Comparison of ENCODE assay signal across 32 cellular contexts in the genomic region with DNA sequence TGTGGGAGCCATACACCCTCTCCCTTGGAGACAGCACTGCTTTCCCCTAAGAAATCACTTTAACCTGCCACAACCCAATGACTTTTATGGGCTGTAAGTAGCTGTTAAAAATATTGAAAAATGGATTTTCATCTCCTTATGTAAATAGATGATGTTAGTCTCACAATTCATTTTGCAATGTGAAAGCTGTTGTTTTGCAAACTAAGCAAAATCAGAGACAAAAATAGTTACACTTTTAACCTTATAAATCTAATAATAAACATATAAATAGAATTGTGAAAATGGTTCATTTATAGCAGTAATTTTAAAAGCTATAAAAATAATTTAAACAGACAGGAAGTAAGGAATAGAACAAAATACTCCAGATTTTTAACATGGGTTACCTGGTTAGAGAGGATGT.
"Had no signal": no experiment of that assay in that cellular context is flagged by ENCODE, and none has a peak within 500 bp of the region (broad histone marks: within the 10 kb centered on the region; RNA-seq: fewer than 3 reads in every experiment).

No MANE protein-coding gene starts in this region.

- H3K4me1 ChIP-seq: ascending aorta, breast epithelium, esophagus muscularis mucosa, foreskin keratinocyte, gastrocnemius medialis, heart left ventricle had no signal

- H3K36me3 Mint-ChIP-seq: activated naive CD4-positive, alpha-beta T cell treated with anti-CD3 and anti-CD28 coated beads, Interleukin-2, amount 10 ng/mL, durations not matched to agents 7 days and 5 days; activated naive CD4-positive, alpha-beta T cell treated with anti-CD3 and anti-CD28 coated beads, Interleukin-2, amount 50 U/mL, for 72 hours; activated naive CD8-positive, alpha-beta T cell treated with anti-CD3 and anti-CD28 coated beads, Interleukin-2, amount 10 ng/mL, durations not matched to agents 7 days and 5 days; brain had no signal

- H3K9me3 ChIP-seq: ascending aorta, breast epithelium, esophagus muscularis mucosa, gastrocnemius medialis, heart left ventricle had no signal

- H3K4me1 Mint-ChIP-seq: activated CD4-positive, alpha-beta memory T cell treated with anti-CD3 and anti-CD28 coated beads, Interleukin-2, amount 10 ng/mL, durations not matched to agents 7 days and 5 days; activated CD4-positive, alpha-beta T cell treated with anti-CD3 and anti-CD28 coated beads for 36 hours; activated CD4-positive, alpha-beta T cell treated with anti-CD3 and anti-CD28 coated beads, Interleukin-2, amount 10 ng/mL, durations not matched to agents 7 days and 5 days; activated naive CD4-positive, alpha-beta T cell treated with anti-CD3 and anti-CD28 coated beads, Interleukin-2, amount 10 ng/mL, durations not matched to agents 7 days and 5 days; activated naive CD8-positive, alpha-beta T cell treated with anti-CD3 and anti-CD28 coated beads, Interleukin-2, amount 10 ng/mL, durations not matched to agents 7 days and 5 days; brain; central memory CD8-positive, alpha-beta T cell had no signal

- H3K9me3 Mint-ChIP-seq: activated CD4-positive, alpha-beta memory T cell treated with anti-CD3 and anti-CD28 coated beads, Interleukin-2, amount 10 ng/mL, durations not matched to agents 7 days and 5 days; activated CD4-positive, alpha-beta T cell treated with anti-CD3 and anti-CD28 coated beads, Interleukin-2, amount 10 ng/mL, durations not matched to agents 7 days and 5 days; activated naive CD4-positive, alpha-beta T cell treated with anti-CD3 and anti-CD28 coated beads, Interleukin-2, amount 10 ng/mL, durations not matched to agents 7 days and 5 days; activated naive CD8-positive, alpha-beta T cell treated with anti-CD3 and anti-CD28 coated beads, Interleukin-2, amount 10 ng/mL, durations not matched to agents 7 days and 5 days; brain; dendritic cell treated with granulocyte-macrophage colony-stimulating factor and Interleukin-4, amounts not matched to agents 40 ng/mL and 50 ng/mL, for 4 days; endodermal cell had no signal

- ATAC-seq: activated CD4-positive, alpha-beta T cell treated with anti-CD3 and anti-CD28 coated beads for 36 hours; activated naive CD4-positive, alpha-beta T cell treated with anti-CD3 and anti-CD28 coated beads, Interleukin-2, amount 50 U/mL, for 72 hours; activated T-cell treated with anti-CD3 and anti-CD28 coated beads, Interleukin-2, amount 50 U/mL, for 72 hours; foreskin keratinocyte; gastrocnemius medialis; heart left ventricle had no signal

- H3K27me3 ChIP-seq: ascending aorta, breast epithelium, cardiac muscle cell, dorsolateral prefrontal cortex, esophagus muscularis mucosa, foreskin keratinocyte, gastrocnemius medialis, heart left ventricle had no signal

- H3K4me3 Mint-ChIP-seq: activated CD4-positive, alpha-beta memory T cell treated with anti-CD3 and anti-CD28 coated beads, Interleukin-2, amount 10 ng/mL, durations not matched to agents 7 days and 5 days; activated CD4-positive, alpha-beta T cell treated with anti-CD3 and anti-CD28 coated beads for 36 hours; activated CD4-positive, alpha-beta T cell treated with anti-CD3 and anti-CD28 coated beads, Interleukin-2, amount 10 ng/mL, durations not matched to agents 7 days and 5 days; activated naive CD4-positive, alpha-beta T cell treated with anti-CD3 and anti-CD28 coated beads, Interleukin-2, amount 10 ng/mL, durations not matched to agents 7 days and 5 days; activated naive CD8-positive, alpha-beta T cell treated with anti-CD3 and anti-CD28 coated beads, Interleukin-2, amount 10 ng/mL, durations not matched to agents 7 days and 5 days; activated T-cell treated with anti-CD3 and anti-CD28 coated beads, Interleukin-2, amount 50 U/mL, for 24 hours; activated T-cell treated with anti-CD3 and anti-CD28 coated beads, Interleukin-2, amount 50 U/mL, for 72 hours; brain; central memory CD8-positive, alpha-beta T cell; dendritic cell treated with granulocyte-macrophage colony-stimulating factor and Interleukin-4, amounts not matched to agents 40 ng/mL and 50 ng/mL, for 4 days; endodermal cell had no signal

- H3K27me3 Mint-ChIP-seq: activated CD4-positive, alpha-beta memory T cell treated with anti-CD3 and anti-CD28 coated beads, Interleukin-2, amount 10 ng/mL, durations not matched to agents 7 days and 5 days; activated CD4-positive, alpha-beta T cell treated with anti-CD3 and anti-CD28 coated beads for 36 hours; activated CD4-positive, alpha-beta T cell treated with anti-CD3 and anti-CD28 coated beads, Interleukin-2, amount 10 ng/mL, durations not matched to agents 7 days and 5 days; activated naive CD4-positive, alpha-beta T cell treated with anti-CD3 and anti-CD28 coated beads, Interleukin-2, amount 10 ng/mL, durations not matched to agents 7 days and 5 days; activated naive CD8-positive, alpha-beta T cell treated with anti-CD3 and anti-CD28 coated beads, Interleukin-2, amount 10 ng/mL, durations not matched to agents 7 days and 5 days; activated T-cell treated with anti-CD3 and anti-CD28 coated beads, Interleukin-2, amount 50 U/mL, for 24 hours; central memory CD8-positive, alpha-beta T cell; dendritic cell treated with granulocyte-macrophage colony-stimulating factor and Interleukin-4, amounts not matched to agents 40 ng/mL and 50 ng/mL, for 4 days had no signal

- H3K36me3 ChIP-seq: ascending aorta, breast epithelium, cardiac muscle cell, esophagus muscularis mucosa, gastrocnemius medialis, heart left ventricle had no signal

- H3K4me3 ChIP-seq: ascending aorta, breast epithelium, cardiac muscle cell, coronary artery, dorsolateral prefrontal cortex, esophagus muscularis mucosa, gastrocnemius medialis, heart left ventricle had no signal

- H3K27ac Mint-ChIP-seq: activated CD4-positive, alpha-beta memory T cell treated with anti-CD3 and anti-CD28 coated beads, Interleukin-2, amount 10 ng/mL, durations not matched to agents 7 days and 5 days; activated CD4-positive, alpha-beta T cell treated with anti-CD3 and anti-CD28 coated beads for 36 hours; activated CD4-positive, alpha-beta T cell treated with anti-CD3 and anti-CD28 coated beads, Interleukin-2, amount 10 ng/mL, durations not matched to agents 7 days and 5 days; activated naive CD4-positive, alpha-beta T cell treated with anti-CD3 and anti-CD28 coated beads, Interleukin-2, amount 10 ng/mL, durations not matched to agents 7 days and 5 days; activated naive CD4-positive, alpha-beta T cell treated with anti-CD3 and anti-CD28 coated beads, Interleukin-2, amount 50 U/mL, for 72 hours; activated naive CD8-positive, alpha-beta T cell treated with anti-CD3 and anti-CD28 coated beads, Interleukin-2, amount 10 ng/mL, durations not matched to agents 7 days and 5 days; activated T-cell treated with anti-CD3 and anti-CD28 coated beads, Interleukin-2, amount 50 U/mL, for 24 hours; activated T-cell treated with anti-CD3 and anti-CD28 coated beads, Interleukin-2, amount 50 U/mL, for 72 hours; brain; dendritic cell treated with granulocyte-macrophage colony-stimulating factor and Interleukin-4, amounts not matched to agents 40 ng/mL and 50 ng/mL, for 4 days; endodermal cell had no signal

- DNase-seq: activated CD4-positive, alpha-beta memory T cell treated with anti-CD3 and anti-CD28 coated beads, Interleukin-2, amount 10 ng/mL, durations not matched to agents 7 days and 5 days; activated CD4-positive, alpha-beta T cell treated with anti-CD3 and anti-CD28 coated beads for 36 hours; activated CD4-positive, alpha-beta T cell treated with anti-CD3 and anti-CD28 coated beads, Interleukin-2, amount 10 ng/mL, durations not matched to agents 7 days and 5 days; activated CD4-positive, alpha-beta T cell treated with anti-CD3 and anti-CD28 coated beads, Interleukin-2, amount 50 U/mL, for 4 hours; activated CD4-positive, CD25-positive, alpha-beta regulatory T cell; activated CD4-positive, CD25-positive, alpha-beta regulatory T cell treated with anti-CD3 and anti-CD28 coated beads, Interleukin-2, amount 50 U/mL, for 72 hours; activated CD8-positive, alpha-beta memory T cell treated with anti-CD3 and anti-CD28 coated beads, Interleukin-2, amount 50 U/mL, for 48 hours; activated gamma-delta T cell; activated naive CD4-positive, alpha-beta T cell; activated naive CD4-positive, alpha-beta T cell treated with anti-CD3 and anti-CD28 coated beads, Interleukin-2, amount 10 ng/mL, durations not matched to agents 7 days and 5 days; activated naive CD8-positive, alpha-beta T cell treated with anti-CD3 and anti-CD28 coated beads, Interleukin-2, amount 10 ng/mL, durations not matched to agents 7 days and 5 days; activated T-cell treated with anti-CD3 and anti-CD28 coated beads for 4 hours; activated T-cell treated with anti-CD3 and anti-CD28 coated beads, Interleukin-2, amount 50 U/mL, for 24 hours; activated T-cell treated with anti-CD3 and anti-CD28 coated beads, Interleukin-2, amount 50 U/mL, for 72 hours; dorsolateral prefrontal cortex; effector memory CD4-positive, alpha-beta T cell; endodermal cell; erythroblast; foreskin keratinocyte; gastrocnemius medialis; glutamatergic neuron; heart left ventricle; T-helper 2 cell had no signal

- H3K27ac ChIP-seq: ascending aorta, breast epithelium, cardiac muscle cell, coronary artery, dorsolateral prefrontal cortex, esophagus muscularis mucosa, foreskin keratinocyte, gastrocnemius medialis, heart left ventricle had no signal
